In genomic region chr1:156065871-156066270, GRCh38 we compare ENCODE assay signal across 1 cellular context.
TF ChIP-seq lines count a peak whose summit lies in the region.

No MANE protein-coding gene starts in this region.

TF ChIP-seq in GM23338, 12 proteins besides CTCF, POLR2A, EP300 and RAD21 (continued from another document):
- TF ChIP-seq, protein P1, sequence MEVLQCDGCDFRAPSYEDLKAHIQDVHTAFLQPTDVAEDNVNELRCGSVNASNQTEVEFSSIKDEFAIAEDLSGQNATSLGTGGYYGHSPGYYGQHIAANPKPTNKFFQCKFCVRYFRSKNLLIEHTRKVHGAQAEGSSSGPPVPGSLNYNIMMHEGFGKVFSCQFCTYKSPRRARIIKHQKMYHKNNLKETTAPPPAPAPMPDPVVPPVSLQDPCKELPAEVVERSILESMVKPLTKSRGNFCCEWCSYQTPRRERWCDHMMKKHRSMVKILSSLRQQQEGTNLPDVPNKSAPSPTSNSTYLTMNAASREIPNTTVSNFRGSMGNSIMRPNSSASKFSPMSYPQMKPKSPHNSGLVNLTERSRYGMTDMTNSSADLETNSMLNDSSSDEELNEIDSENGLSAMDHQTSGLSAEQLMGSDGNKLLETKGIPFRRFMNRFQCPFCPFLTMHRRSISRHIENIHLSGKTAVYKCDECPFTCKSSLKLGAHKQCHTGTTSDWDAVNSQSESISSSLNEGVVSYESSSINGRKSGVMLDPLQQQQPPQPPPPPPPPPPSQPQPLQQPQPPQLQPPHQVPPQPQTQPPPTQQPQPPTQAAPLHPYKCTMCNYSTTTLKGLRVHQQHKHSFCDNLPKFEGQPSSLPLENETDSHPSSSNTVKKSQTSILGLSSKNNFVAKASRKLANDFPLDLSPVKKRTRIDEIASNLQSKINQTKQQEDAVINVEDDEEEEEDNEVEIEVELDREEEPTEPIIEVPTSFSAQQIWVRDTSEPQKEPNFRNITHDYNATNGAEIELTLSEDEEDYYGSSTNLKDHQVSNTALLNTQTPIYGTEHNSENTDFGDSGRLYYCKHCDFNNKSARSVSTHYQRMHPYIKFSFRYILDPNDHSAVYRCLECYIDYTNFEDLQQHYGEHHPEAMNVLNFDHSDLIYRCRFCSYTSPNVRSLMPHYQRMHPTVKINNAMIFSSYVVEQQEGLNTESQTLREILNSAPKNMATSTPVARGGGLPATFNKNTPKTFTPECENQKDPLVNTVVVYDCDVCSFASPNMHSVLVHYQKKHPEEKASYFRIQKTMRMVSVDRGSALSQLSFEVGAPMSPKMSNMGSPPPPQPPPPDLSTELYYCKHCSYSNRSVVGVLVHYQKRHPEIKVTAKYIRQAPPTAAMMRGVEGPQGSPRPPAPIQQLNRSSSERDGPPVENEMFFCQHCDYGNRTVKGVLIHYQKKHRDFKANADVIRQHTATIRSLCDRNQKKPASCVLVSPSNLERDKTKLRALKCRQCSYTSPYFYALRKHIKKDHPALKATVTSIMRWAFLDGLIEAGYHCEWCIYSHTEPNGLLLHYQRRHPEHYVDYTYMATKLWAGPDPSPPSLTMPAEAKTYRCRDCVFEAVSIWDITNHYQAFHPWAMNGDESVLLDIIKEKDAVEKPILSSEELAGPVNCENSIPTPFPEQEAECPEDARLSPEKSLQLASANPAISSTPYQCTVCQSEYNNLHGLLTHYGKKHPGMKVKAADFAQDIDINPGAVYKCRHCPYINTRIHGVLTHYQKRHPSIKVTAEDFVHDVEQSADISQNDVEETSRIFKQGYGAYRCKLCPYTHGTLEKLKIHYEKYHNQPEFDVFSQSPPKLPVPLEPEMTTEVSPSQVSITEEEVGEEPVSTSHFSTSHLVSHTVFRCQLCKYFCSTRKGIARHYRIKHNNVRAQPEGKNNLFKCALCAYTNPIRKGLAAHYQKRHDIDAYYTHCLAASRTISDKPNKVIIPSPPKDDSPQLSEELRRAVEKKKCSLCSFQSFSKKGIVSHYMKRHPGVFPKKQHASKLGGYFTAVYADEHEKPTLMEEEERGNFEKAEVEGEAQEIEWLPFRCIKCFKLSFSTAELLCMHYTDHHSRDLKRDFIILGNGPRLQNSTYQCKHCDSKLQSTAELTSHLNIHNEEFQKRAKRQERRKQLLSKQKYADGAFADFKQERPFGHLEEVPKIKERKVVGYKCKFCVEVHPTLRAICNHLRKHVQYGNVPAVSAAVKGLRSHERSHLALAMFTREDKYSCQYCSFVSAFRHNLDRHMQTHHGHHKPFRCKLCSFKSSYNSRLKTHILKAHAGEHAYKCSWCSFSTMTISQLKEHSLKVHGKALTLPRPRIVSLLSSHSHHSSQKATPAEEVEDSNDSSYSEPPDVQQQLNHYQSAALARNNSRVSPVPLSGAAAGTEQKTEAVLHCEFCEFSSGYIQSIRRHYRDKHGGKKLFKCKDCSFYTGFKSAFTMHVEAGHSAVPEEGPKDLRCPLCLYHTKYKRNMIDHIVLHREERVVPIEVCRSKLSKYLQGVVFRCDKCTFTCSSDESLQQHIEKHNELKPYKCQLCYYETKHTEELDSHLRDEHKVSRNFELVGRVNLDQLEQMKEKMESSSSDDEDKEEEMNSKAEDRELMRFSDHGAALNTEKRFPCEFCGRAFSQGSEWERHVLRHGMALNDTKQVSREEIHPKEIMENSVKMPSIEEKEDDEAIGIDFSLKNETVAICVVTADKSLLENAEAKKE (CRISPR knock-in tag; IDR thresholded peaks at IDR 0.05): no peak
- TF ChIP-seq POLR2AphosphoS5 (IDR thresholded peaks at IDR 0.05; ENCODE audit: low read depth) (no peak), JUNB (IDR thresholded peaks at IDR 0.05; ENCODE audit: unreplicated experiment) (no peak), NANOG (IDR thresholded peaks at IDR 0.05; ENCODE audit: borderline replicate concordance) (no peak), STAT1 (IDR thresholded peaks at IDR 0.05; ENCODE audit: unreplicated experiment) (no peak), ZNF114 (CRISPR knock-in tag; IDR thresholded peaks at IDR 0.05) (no peak), REST (IDR thresholded peaks at IDR 0.05; ENCODE audit: unreplicated experiment) (no peak), EZH2 (IDR thresholded peaks at IDR 0.05; ENCODE audit: low read depth, unreplicated experiment) (no peak), EZH2phosphoT487 (IDR thresholded peaks at IDR 0.05; ENCODE audit: unreplicated experiment) (no peak), ZNF331 (CRISPR knock-in tag; IDR thresholded peaks at IDR 0.05; ENCODE audit: low read depth) (no peak), ETS1 (IDR thresholded peaks at IDR 0.05) (no peak)
